8 cellular contexts compared by ENCODE assay signal in genomic region chr2:149561309-149561926, GRCh38. TPM values are rescaled to one million over a fixed set of nuclear protein-coding genes. Genes with fewer than 3 reads are reported as not detected.
DNase-seq lines count a peak whose midpoint lies in the region; ATAC-seq and TF ChIP-seq lines count a peak whose summit lies in the region.

No MANE protein-coding gene starts in this region.

- no peak overlapping the region for H3K4me3 Mint-ChIP-seq in activated CD8-positive, alpha-beta memory T cell treated with anti-CD3 and anti-CD28 coated beads, Interleukin-2, amount 10 ng/mL, durations not matched to agents 7 days and 5 days

- CTCF ChIA-PET in activated CD8-positive, alpha-beta memory T cell treated with anti-CD3 and anti-CD28 coated beads, Interleukin-2, amount 10 ng/mL, durations not matched to agents 7 days and 5 days (lab: Charles Lee), result interaction anchor here (0.8 to 1.8 kb wide), 11 partner anchors 11 to 545 kb away, joined by 3 to 24 read pairs (median 4); partner anchors contain the start of gene MMADHC
- CTCF ChIA-PET in SK-N-SH (lab: Yijun Ruan, JAX), result interaction anchor here (0.6 to 5.1 kb wide), 66 partner anchors 9 to 776 kb away, joined by 3 to 110 read pairs (median 4); partner anchors contain the start of genes LYPD6, LYPD6B and MMADHC

- peak; percentile 23 for ATAC-seq in activated CD8-positive, alpha-beta memory T cell treated with anti-CD3 and anti-CD28 coated beads, Interleukin-2, amount 10 ng/mL, durations not matched to agents 7 days and 5 days

- H3K27me3 ChIP-seq in SK-N-SH (ENCODE audit: insufficient read depth), result no peaks in the 10 kb centered on the region

- TF ChIP-seq EP300 in Ishikawa (IDR thresholded peaks at IDR 0.05; ENCODE audit: borderline replicate concordance) (no peak), SK-N-SH (IDR thresholded peaks at IDR 0.05; ENCODE audit: borderline replicate concordance in 1 of 2, low read depth in 1 of 2, low read length in 1 of 2) (no peak)

- H3K4me1 Mint-ChIP-seq in activated CD8-positive, alpha-beta memory T cell treated with anti-CD3 and anti-CD28 coated beads, Interleukin-2, amount 10 ng/mL, durations not matched to agents 7 days and 5 days, result peaks cover 5% of the 10 kb centered on the region

- H3K9me2 ChIP-seq in SK-N-SH, result no peaks in the 10 kb centered on the region

- peaks cover 2% of the 10 kb centered on the region for H3K36me3 Mint-ChIP-seq in activated CD8-positive, alpha-beta memory T cell treated with anti-CD3 and anti-CD28 coated beads, Interleukin-2, amount 10 ng/mL, durations not matched to agents 7 days and 5 days

- peaks cover 32% of the 10 kb centered on the region for H3F3A ChIP-seq in SK-N-SH (replicated peaks; ENCODE audit: insufficient read depth)

- peak overlapping the region in 1 of 2 experiments; percentile 67; a peak in 1 of 4 replicates for H3K27ac ChIP-seq in SK-N-SH (ENCODE audit: low read depth in 2 of 2, low read length in 1 of 2)

- TF ChIP-seq CTCF in SK-N-SH (IDR thresholded peaks at IDR 0.05), result peak; percentile 98
- peak; percentile 74 for TF ChIP-seq CTCF in fibroblast of villous mesenchyme (IDR thresholded peaks at IDR 0.05; ENCODE audit: insufficient read depth, low read depth, low read length)

- H3K36me3 ChIP-seq in SK-N-SH (replicated peaks in 1 of 2; ENCODE audit: control insufficient read depth in 1 of 2, insufficient read depth in 2 of 2, low read length in 1 of 2), result peaks cover 6 to 10% of the 10 kb centered on the region in 2 experiments

- peak overlapping the region; percentile 10; the same call in 1 of the 2 replicates for H3K9ac ChIP-seq in SK-N-SH

- H3K4me1 ChIP-seq in SK-N-SH (ENCODE audit: control insufficient read depth in 1 of 2, insufficient read depth in 2 of 2, low read depth in 1 of 2, low read length in 1 of 2), result no peaks in the 10 kb centered on the region; a peak in 1 of 4 replicates

- H3K27ac Mint-ChIP-seq in activated CD8-positive, alpha-beta memory T cell treated with anti-CD3 and anti-CD28 coated beads, Interleukin-2, amount 10 ng/mL, durations not matched to agents 7 days and 5 days, result no peak overlapping the region

- H3K9me3 ChIP-seq in SK-N-SH, result no peaks in the 10 kb centered on the region

- TF ChIP-seq RAD21 in Ishikawa (IDR thresholded peaks at IDR 0.05; ENCODE audit: low read depth), result peak; percentile 88
- peak; percentile 89 for TF ChIP-seq RAD21 in SK-N-SH (IDR thresholded peaks at IDR 0.05; ENCODE audit: low read length)

- H2AFZ ChIP-seq in SK-N-SH (ENCODE audit: low read depth), result no peak overlapping the region

- H3K27me3 Mint-ChIP-seq in activated CD8-positive, alpha-beta memory T cell treated with anti-CD3 and anti-CD28 coated beads, Interleukin-2, amount 10 ng/mL, durations not matched to agents 7 days and 5 days, result peaks cover 3% of the 10 kb centered on the region

- no peaks in the 10 kb centered on the region for H3K9me3 Mint-ChIP-seq in activated CD8-positive, alpha-beta memory T cell treated with anti-CD3 and anti-CD28 coated beads, Interleukin-2, amount 10 ng/mL, durations not matched to agents 7 days and 5 days (ENCODE audit: low read depth)

- no peaks in the 10 kb centered on the region for H4K20me1 ChIP-seq in SK-N-SH (ENCODE audit: insufficient read depth)

- H3K79me2 ChIP-seq in SK-N-SH (ENCODE audit: insufficient read depth), result no peaks in the 10 kb centered on the region

- no peak overlapping the region for H3K4me2 ChIP-seq in SK-N-SH

- POLR2A ChIA-PET in SK-N-SH (lab: Yijun Ruan, JAX), result no interaction called here

- no peak for DNase-seq in activated CD8-positive, alpha-beta memory T cell treated with anti-CD3 and anti-CD28 coated beads, Interleukin-2, amount 10 ng/mL, durations not matched to agents 7 days and 5 days
- no peak for DNase-seq in activated CD8-positive, alpha-beta memory T cell treated with anti-CD3 and anti-CD28 coated beads, Interleukin-2, amount 50 U/mL, for 48 hours
- DNase-seq in SK-N-SH (peak; percentile 23), fibroblast of villous mesenchyme (ENCODE audit: low read depth) (peak; percentile 50), renal cortical epithelial cell (ENCODE audit: low read depth) (peak; percentile 26), iPS-NIHi7 (ENCODE audit: extremely low spot score) (no peak), DMS114 treated with DMSO at 0.1 percent for 48 hours (lab: John Stamatoyannopoulos, UW; ENCODE audit: unreplicated experiment) (no peak)

- peak overlapping the region in 1 of 2 experiments; percentile 50; a peak in 1 of 4 replicates for H3K4me3 ChIP-seq in SK-N-SH (ENCODE audit: low read depth in 2 of 2, low read length in 1 of 2)
- H3K4me3 ChIP-seq in fibroblast of villous mesenchyme (ENCODE audit: low read depth, low read length), result no peak overlapping the region

TF ChIP-seq in Ishikawa, 13 proteins besides CTCF, POLR2A, EP300 and RAD21 (continues in another document):
- TF ChIP-seq USF1 (IDR thresholded peaks at IDR 0.05), result no peak
- no peak for TF ChIP-seq CREB1 (IDR thresholded peaks at IDR 0.05; ENCODE audit: low read depth)
- no peak for TF ChIP-seq FOXM1 (IDR thresholded peaks at IDR 0.05; ENCODE audit: borderline replicate concordance, low read depth)
- no peak for TF ChIP-seq NFIC (IDR thresholded peaks at IDR 0.05)
- no peak for TF ChIP-seq TEAD4 (IDR thresholded peaks at IDR 0.05)
- TF ChIP-seq MAX (IDR thresholded peaks at IDR 0.05), result no peak
- no peak for TF ChIP-seq TCF12 (IDR thresholded peaks at IDR 0.05; ENCODE audit: low read depth)
- no peak for TF ChIP-seq EGR1 (IDR thresholded peaks at IDR 0.05)
- no peak for TF ChIP-seq YY1 (IDR thresholded peaks at IDR 0.05; ENCODE audit: low read depth)

TF ChIP-seq in SK-N-SH, 30 proteins besides CTCF, POLR2A, EP300 and RAD21:
- TF ChIP-seq SMC3 (IDR thresholded peaks at IDR 0.05; ENCODE audit: low read depth, low read length) (peak; percentile 60), RXRA (IDR thresholded peaks at IDR 0.05; ENCODE audit: borderline replicate concordance, low read depth) (no peak)

RNA-seq across cellular contexts. Expression of gene MMADHC, which starts 26.2 kb away (rescaled TPM):
- total RNA-seq in activated CD8-positive, alpha-beta memory T cell treated with anti-CD3 and anti-CD28 coated beads, Interleukin-2, amount 10 ng/mL, durations not matched to agents 7 days and 5 days, result 100 to 1,000 TPM in 1 of 2 experiments, 10 to 100 TPM in 1; 82.1 to 111 TPM
- 40.4 and 45.1 TPM in 2 replicates for polyA plus RNA-seq in SK-N-SH (2012; rRNA removed)
- polyA plus RNA-seq in SK-N-SH (2012; cell fraction: cytosol; rRNA removed), result 61.8 and 81.5 TPM in 2 replicates
- 11.3 and 27.8 TPM in 2 replicates for polyA plus RNA-seq in SK-N-SH (2012; cell fraction: nucleus; rRNA removed)
- total RNA-seq in fibroblast of villous mesenchyme, result 173 and 265 TPM in 2 replicates
- total RNA-seq in renal cortical epithelial cell, result 155 and 280 TPM in 2 replicates

Comparison
In these comparisons a context has a peak if more than half of its experiments do, and no peak if none do; other contexts are left out.
1. DNase-seq: peak in SK-N-SH (single experiment), fibroblast of villous mesenchyme (single experiment) and renal cortical epithelial cell (single experiment); none in activated CD8-positive, alpha-beta memory T cell treated with anti-CD3 and anti-CD28 coated beads, Interleukin-2, amount 10 ng/mL, durations not matched to agents 7 days and 5 days (single experiment), activated CD8-positive, alpha-beta memory T cell treated with anti-CD3 and anti-CD28 coated beads, Interleukin-2, amount 50 U/mL, for 48 hours (single experiment), iPS-NIHi7 (single experiment) and DMS114 treated with DMSO at 0.1 percent for 48 hours (single experiment).